ENCODE assay signal across 8 cellular contexts in genomic region chr19:3358392-3358918, GRCh38. TPM values are rescaled to one million over a fixed set of nuclear protein-coding genes. Genes with fewer than 3 reads are reported as not detected.
A peak's percentile ranks its signal among the peaks of the same experiment; 100 is the strongest.
DNase-seq lines count a peak whose midpoint lies in the region; ATAC-seq, FAIRE-seq and TF ChIP-seq lines count a peak whose summit lies in the region.

No MANE protein-coding gene starts in this region.

- FAIRE-seq in bronchial epithelial cell (lab: Jason Lieb, UNC) = no peak

- peak overlapping the region; percentile 63 for H3K4me3 ChIP-seq in Jurkat, Clone E6-1 (ENCODE audit: low read length)
- H3K4me3 ChIP-seq in bronchial epithelial cell (ENCODE audit: low read depth, low read length) = peak overlapping the region; percentile 74
- H3K4me3 ChIP-seq in muscle layer of duodenum (ENCODE audit: low read depth in 1 of 2, low read length in 2 of 2) = peak overlapping the region; percentile 57 to 73

- peak overlapping the region; percentile 89 for H3K27ac ChIP-seq in 22Rv1
- no peak overlapping the region for H3K27ac ChIP-seq in muscle layer of duodenum (ENCODE audit: low read length)

- peaks cover 2% of the 10 kb centered on the region for H3K27me3 ChIP-seq in bronchial epithelial cell (ENCODE audit: control insufficient read depth, insufficient read depth, low read length)
- H3K27me3 ChIP-seq in muscle layer of duodenum (ENCODE audit: low read depth, low read length) = no peaks in the 10 kb centered on the region

- H3K36me3 ChIP-seq in bronchial epithelial cell (ENCODE audit: control insufficient read depth, insufficient read depth, low read length) (no peaks in the 10 kb centered on the region), muscle layer of duodenum (ENCODE audit: control insufficient read depth in 1 of 2, insufficient read depth in 2 of 2, low read length in 2 of 2) (no peaks in the 10 kb centered on the region)

- H3K4me1 ChIP-seq in muscle layer of duodenum (ENCODE audit: control insufficient read depth in 1 of 2, insufficient read depth in 2 of 2, low read length in 2 of 2) = peaks cover 0 to 30% of the 10 kb centered on the region in 2 donors

- ATAC-seq in HG03095 (IDR thresholded peaks at IDR 0.05; ENCODE audit: unreplicated experiment) = no peak

- no peaks in the 10 kb centered on the region for H3K9me3 ChIP-seq in muscle layer of duodenum (ENCODE audit: control insufficient read depth in 1 of 2, low read length in 2 of 2)

- TF ChIP-seq CTCF in 22Rv1 (IDR thresholded peaks at IDR 0.05) = no peak
- TF ChIP-seq CTCF in bronchial epithelial cell (IDR thresholded peaks at IDR 0.05; ENCODE audit: insufficient read depth, low read length, severe bottlenecking) = no peak

- no peak for DNase-seq in Jurkat, Clone E6-1 (ENCODE audit: low read depth, low spot score)
- DNase-seq in bronchial epithelial cell (ENCODE audit: low read depth) (no peak), DMS79 treated with DMSO at 0.1 percent for 48 hours (lab: John Stamatoyannopoulos, UW) (no peak), SHP77 treated with DMSO at 0.1 percent for 48 hours (lab: John Stamatoyannopoulos, UW) (no peak), 8988T (no peak)

RNA-seq across cellular contexts. Expression of gene NFIC, which starts 7.9 kb away (rescaled TPM):
- 5.2 TPM for polyA plus RNA-seq in Jurkat, Clone E6-1 (2012; ENCODE audit: insufficient read depth, insufficient read length)
- 17.6 and 22.0 TPM in 2 replicates for total RNA-seq in bronchial epithelial cell
